Comparison of ENCODE assay signal across 1 cellular context in the genomic region with DNA sequence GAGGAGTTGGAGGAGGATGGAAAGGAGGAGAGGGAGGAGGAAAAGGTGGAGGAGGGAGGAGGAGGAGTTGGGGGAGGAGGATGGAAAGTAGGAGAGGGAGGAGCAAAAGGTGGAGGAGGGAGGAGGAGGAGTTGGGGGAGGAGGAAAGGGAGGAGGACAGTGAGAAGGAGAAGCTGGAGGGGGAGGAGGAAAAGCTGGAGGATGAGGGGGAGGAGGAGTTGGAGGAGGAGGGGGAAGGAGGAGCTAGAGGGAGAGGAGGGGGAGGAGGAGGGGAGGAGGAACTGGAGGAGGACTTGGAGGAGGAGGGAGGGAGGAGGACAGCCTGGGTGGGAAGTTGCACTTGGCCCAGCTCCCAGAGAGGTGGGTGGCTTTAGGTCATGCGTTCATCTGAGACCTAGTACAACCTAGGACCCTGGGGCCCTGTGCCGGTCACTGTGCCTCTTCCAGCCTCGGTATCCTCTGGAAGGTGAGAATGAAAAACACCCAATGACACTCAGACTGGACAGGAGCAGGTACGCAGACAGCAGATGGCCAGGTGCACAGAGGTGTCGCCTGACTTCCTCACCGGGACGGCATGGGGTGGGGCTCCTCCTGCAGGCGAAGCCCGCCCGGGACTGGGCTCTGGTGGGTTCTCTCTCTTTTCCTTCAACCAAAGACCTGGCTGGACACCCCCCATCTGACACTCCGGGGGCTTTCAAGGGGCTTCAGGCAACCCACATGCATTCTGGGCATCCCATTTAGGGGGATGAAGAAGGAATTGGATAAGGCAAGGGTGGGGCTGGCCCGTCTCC.
TF ChIP-seq lines count a peak whose summit lies in the region.

No MANE protein-coding gene starts in this region.

TF ChIP-seq in H1, 55 proteins besides CTCF, POLR2A, EP300 and RAD21:
- TF ChIP-seq RXRA (IDR thresholded peaks at IDR 0.05; ENCODE audit: insufficient read depth, low read depth, low read length) (no peak), HDAC6 (IDR thresholded peaks at IDR 0.05; ENCODE audit: low read depth, low read length) (no peak), MAFK (IDR thresholded peaks at IDR 0.05; ENCODE audit: low read depth, low read length) (no peak), TAF7 (optimal IDR thresholded peaks at IDR 0.05; ENCODE audit: borderline replicate concordance, low read depth, low read length) (no peak), HDAC2 (IDR thresholded peaks at IDR 0.05; ENCODE audit: borderline replicate concordance in 1 of 2, low read depth in 2 of 2, low read length in 2 of 2) (no peak), GABPA (IDR thresholded peaks at IDR 0.05; ENCODE audit: borderline replicate concordance, insufficient read depth, low read length) (no peak), RBBP5 (IDR thresholded peaks at IDR 0.05; ENCODE audit: borderline replicate concordance, low read depth, low read length) (no peak), ZNF274 (IDR thresholded peaks at IDR 0.05; ENCODE audit: borderline replicate concordance, extremely low read depth, low read length) (no peak), BCL11A (IDR thresholded peaks at IDR 0.05; ENCODE audit: low read depth in 2 of 2, low read length in 2 of 2) (no peak), KDM1A (IDR thresholded peaks at IDR 0.05; ENCODE audit: borderline replicate concordance, low read length) (no peak)
TF ChIP-seq in H1: peak in this region for 0.
